In the genomic region with DNA sequence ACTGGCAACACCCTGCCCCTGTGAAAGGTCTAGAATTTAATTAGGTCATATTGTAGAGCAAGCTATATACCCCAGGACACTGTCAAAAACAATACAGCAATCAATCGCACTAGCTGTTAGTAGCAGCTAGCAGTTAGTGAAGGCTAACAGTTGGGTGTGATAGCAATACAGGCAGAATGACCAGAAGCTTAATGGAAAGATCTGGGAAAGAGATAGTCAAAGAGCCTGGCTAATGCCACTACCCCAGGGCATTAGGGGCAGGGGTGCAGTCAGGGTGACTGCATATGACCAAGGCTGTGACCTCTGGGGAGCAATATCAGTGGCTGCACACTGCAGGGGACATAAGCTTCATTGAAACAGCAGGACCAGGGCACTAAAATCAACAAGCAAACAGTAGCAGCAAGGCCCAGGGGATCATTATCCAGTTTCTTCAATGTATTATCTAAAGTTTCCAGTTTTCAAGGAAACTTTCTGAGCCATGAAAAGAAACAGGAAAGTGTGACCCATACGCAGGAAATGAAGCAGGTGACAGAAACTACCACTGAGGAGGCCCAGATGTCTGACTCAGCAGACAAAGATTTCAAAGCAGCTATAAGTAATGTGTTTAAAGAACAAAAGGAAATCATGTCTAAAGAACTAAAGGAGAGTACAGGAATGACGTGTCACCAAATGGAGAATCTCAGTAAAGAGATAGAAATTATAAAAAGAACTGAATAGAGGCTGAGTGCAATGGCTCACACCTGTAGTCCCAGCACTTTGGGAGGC, we compare ENCODE assay signal across 11 cellular contexts.
DNase-seq lines count a peak whose midpoint lies in the region; ATAC-seq and TF ChIP-seq lines count a peak whose summit lies in the region.
"Had no signal": no experiment of that assay in that cellular context is flagged by ENCODE, and none has a peak within 500 bp of the region (broad histone marks: within the 10 kb centered on the region; RNA-seq: fewer than 3 reads in every experiment).

No MANE protein-coding gene starts in this region.

- DNase-seq in natural killer cell treated with Interleukin-12 subunit alpha and Interleukin-12 subunit beta and Interleukin-15 and Interleukin-18, amount 100 ng/mL, for 72 hours (ENCODE audit: low spot score) = no peak
- DNase-seq in natural killer cell (no peak), foreskin keratinocyte (peak; percentile 2 to 21), lower leg skin (ENCODE audit: low spot score in 2 of 2) (no peak), SJCRH30 (no peak), anterior cingulate cortex (lab: John Stamatoyannopoulos, UW) (no peak), tibial artery (no peak)
- peak; percentile 39 to 54 for DNase-seq in activated T-cell treated with anti-CD3 and anti-CD28 coated beads, Interleukin-2, amount 50 U/mL, for 72 hours
- DNase-seq: left lung; NCI-H2029; stimulated activated naive CD4-positive, alpha-beta T cell had no signal

- H3K9me3 ChIP-seq in SJCRH30 (replicated peaks) = no peaks in the 10 kb centered on the region
- no peaks in the 10 kb centered on the region for H3K9me3 ChIP-seq in tibial artery
- H3K9me3 ChIP-seq: left lung had no signal

- no peaks in the 10 kb centered on the region for H3K36me3 ChIP-seq in SJCRH30
- peaks cover 0 to 7% (median 5%) of the 10 kb centered on the region in 3 donors for H3K36me3 ChIP-seq in tibial artery
- H3K36me3 ChIP-seq: left lung had no signal

- H3K27me3 ChIP-seq in foreskin keratinocyte (no peaks in the 10 kb centered on the region), SJCRH30 (0 out of 2 replicates have a peak, but pooled peaks cover 3% of the 10 kb centered on the region), tibial artery (no peaks in the 10 kb centered on the region)
- H3K27me3 ChIP-seq: left lung had no signal

- H3K4me3 ChIP-seq in lower leg skin (ENCODE audit: low read depth, poor library complexity, severe bottlenecking) (no peak overlapping the region), SJCRH30 (no peak overlapping the region), tibial artery (no peak overlapping the region)
- H3K4me3 ChIP-seq: left lung had no signal

- no peaks in the 10 kb centered on the region for H3K4me1 ChIP-seq in foreskin keratinocyte
- H3K4me1 ChIP-seq in SJCRH30 = no peaks in the 10 kb centered on the region
- no peaks in the 10 kb centered on the region for H3K4me1 ChIP-seq in tibial artery
- H3K4me1 ChIP-seq: left lung had no signal

- intact Hi-C loops in natural killer cell (cut with micrococcal nuclease) (no loop called here), lower leg skin (cut with DNase I; ENCODE audit: low total_unique reads) (no loop called here), tibial artery (cut with DNase I; ENCODE audit: low total_unique reads) (no loop called here)

- no peak overlapping the region for H3K4me3 Mint-ChIP-seq in natural killer cell treated with Interleukin-12 subunit alpha and Interleukin-12 subunit beta and Interleukin-15 and Interleukin-18, amount 100 ng/mL, for 72 hours
- no peak overlapping the region for H3K4me3 Mint-ChIP-seq in natural killer cell
- H3K4me3 Mint-ChIP-seq in activated T-cell treated with anti-CD3 and anti-CD28 coated beads, Interleukin-2, amount 50 U/mL, for 72 hours = peak overlapping the region; percentile 50 to 56

- no peak overlapping the region for H3K27ac Mint-ChIP-seq in natural killer cell treated with Interleukin-12 subunit alpha and Interleukin-12 subunit beta and Interleukin-15 and Interleukin-18, amount 100 ng/mL, for 72 hours
- H3K27ac Mint-ChIP-seq in natural killer cell = no peak overlapping the region
- H3K27ac Mint-ChIP-seq in activated T-cell treated with anti-CD3 and anti-CD28 coated beads, Interleukin-2, amount 50 U/mL, for 72 hours = peak overlapping the region; percentile 87

- H3K9me3 Mint-ChIP-seq in natural killer cell treated with Interleukin-12 subunit alpha and Interleukin-12 subunit beta and Interleukin-15 and Interleukin-18, amount 100 ng/mL, for 72 hours = no peaks in the 10 kb centered on the region
- H3K9me3 Mint-ChIP-seq in natural killer cell = no peaks in the 10 kb centered on the region
- peaks cover 5 to 6% of the 10 kb centered on the region in 2 donors for H3K9me3 Mint-ChIP-seq in activated T-cell treated with anti-CD3 and anti-CD28 coated beads, Interleukin-2, amount 50 U/mL, for 72 hours

- peaks cover 0 to 3% of the 10 kb centered on the region in 2 donors for H3K27me3 Mint-ChIP-seq in natural killer cell treated with Interleukin-12 subunit alpha and Interleukin-12 subunit beta and Interleukin-15 and Interleukin-18, amount 100 ng/mL, for 72 hours
- no peaks in the 10 kb centered on the region for H3K27me3 Mint-ChIP-seq in natural killer cell (ENCODE audit: low read depth in 2 of 2)
- no peaks in the 10 kb centered on the region for H3K27me3 Mint-ChIP-seq in activated T-cell treated with anti-CD3 and anti-CD28 coated beads, Interleukin-2, amount 50 U/mL, for 72 hours (ENCODE audit: low read depth)

- WGBS in lower leg skin, 2 donors = 74% methylated on average over 3 of the region's 3 CpGs

- TF ChIP-seq CTCF in natural killer cell (IDR thresholded peaks at IDR 0.05) = no peak
- TF ChIP-seq CTCF in foreskin keratinocyte (conservative IDR thresholded peaks at IDR 0.05) = no peak
- no peak for TF ChIP-seq CTCF in lower leg skin (IDR thresholded peaks at IDR 0.05)
- TF ChIP-seq CTCF in tibial artery (IDR thresholded peaks at IDR 0.05) = no peak

- no peak for TF ChIP-seq POLR2A in lower leg skin (IDR thresholded peaks at IDR 0.05)

- peaks cover 3 to 9% of the 10 kb centered on the region in 2 donors for H3K4me1 Mint-ChIP-seq in natural killer cell treated with Interleukin-12 subunit alpha and Interleukin-12 subunit beta and Interleukin-15 and Interleukin-18, amount 100 ng/mL, for 72 hours (ENCODE audit: low read depth in 2 of 2)
- H3K4me1 Mint-ChIP-seq in natural killer cell = no peaks in the 10 kb centered on the region
- H3K4me1 Mint-ChIP-seq in activated T-cell treated with anti-CD3 and anti-CD28 coated beads, Interleukin-2, amount 50 U/mL, for 72 hours (ENCODE audit: low read depth) = peaks cover 31% of the 10 kb centered on the region

- H3K27ac ChIP-seq in foreskin keratinocyte (no peak overlapping the region), SJCRH30 (no peak overlapping the region), tibial artery (no peak overlapping the region)
- H3K27ac ChIP-seq: left lung had no signal

- ATAC-seq in natural killer cell treated with Interleukin-12 subunit alpha and Interleukin-12 subunit beta and Interleukin-15 and Interleukin-18, amount 100 ng/mL, for 72 hours = peak; percentile 40 to 58
- ATAC-seq in natural killer cell (no peak), foreskin keratinocyte (no peak)
- peak; percentile 89 for ATAC-seq in activated T-cell treated with anti-CD3 and anti-CD28 coated beads, Interleukin-2, amount 50 U/mL, for 72 hours (replicated peaks in 1 of 2)
- ATAC-seq: left lung had no signal

- no peaks in the 10 kb centered on the region for H3K36me3 Mint-ChIP-seq in natural killer cell treated with Interleukin-12 subunit alpha and Interleukin-12 subunit beta and Interleukin-15 and Interleukin-18, amount 100 ng/mL, for 72 hours
- H3K36me3 Mint-ChIP-seq in natural killer cell = no peaks in the 10 kb centered on the region
- peaks cover 4 to 7% of the 10 kb centered on the region in 2 donors for H3K36me3 Mint-ChIP-seq in activated T-cell treated with anti-CD3 and anti-CD28 coated beads, Interleukin-2, amount 50 U/mL, for 72 hours (ENCODE audit: insufficient read depth in 2 of 2)

Comparison
In these comparisons a context has a peak if more than half of its experiments do, and no peak if none do; other contexts are left out.
1. ATAC-seq: peak in natural killer cell treated with Interleukin-12 subunit alpha and Interleukin-12 subunit beta and Interleukin-15 and Interleukin-18, amount 100 ng/mL, for 72 hours (2 of 2) and activated T-cell treated with anti-CD3 and anti-CD28 coated beads, Interleukin-2, amount 50 U/mL, for 72 hours (2 of 2); none in natural killer cell (0 of 3) and foreskin keratinocyte (single experiment).
2. DNase-seq: peak in activated T-cell treated with anti-CD3 and anti-CD28 coated beads, Interleukin-2, amount 50 U/mL, for 72 hours (2 of 2) and foreskin keratinocyte (2 of 2); none in natural killer cell treated with Interleukin-12 subunit alpha and Interleukin-12 subunit beta and Interleukin-15 and Interleukin-18, amount 100 ng/mL, for 72 hours (single experiment), natural killer cell (single experiment), lower leg skin (0 of 2), SJCRH30 (0 of 2), anterior cingulate cortex (0 of 58) and tibial artery (0 of 2).
3. H3K4me3 Mint-ChIP-seq: peak in activated T-cell treated with anti-CD3 and anti-CD28 coated beads, Interleukin-2, amount 50 U/mL, for 72 hours (2 of 2); none in natural killer cell treated with Interleukin-12 subunit alpha and Interleukin-12 subunit beta and Interleukin-15 and Interleukin-18, amount 100 ng/mL, for 72 hours (single experiment) and natural killer cell (single experiment).